27 cellular contexts compared by ENCODE assay signal in the genomic region with DNA sequence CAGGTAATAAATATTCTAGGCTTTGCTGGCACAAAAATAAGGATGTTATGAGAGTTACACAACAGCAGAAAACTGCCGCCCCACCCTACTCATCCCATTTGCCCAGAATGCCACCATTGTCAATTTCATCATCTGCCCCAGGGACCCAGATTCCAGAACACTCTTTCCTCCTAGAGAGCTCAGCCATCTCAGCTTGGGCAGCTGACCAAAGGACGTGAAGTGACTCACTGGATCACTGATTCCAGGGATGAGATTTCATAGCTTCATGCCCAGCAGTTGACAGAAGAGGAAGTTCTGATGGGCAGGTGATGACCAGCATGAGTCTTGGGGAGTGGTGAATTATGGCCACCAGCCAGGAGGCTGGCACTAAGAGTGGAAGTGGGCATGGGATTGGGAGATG.
DNase-seq lines count a peak whose midpoint lies in the region; ATAC-seq, FAIRE-seq and TF ChIP-seq lines count a peak whose summit lies in the region.
"Had no signal": no experiment of that assay in that cellular context is flagged by ENCODE, and none has a peak within 500 bp of the region (broad histone marks: within the 10 kb centered on the region; RNA-seq: fewer than 3 reads in every experiment).

No MANE protein-coding gene starts in this region.

- no peak overlapping the region for H3K23ac ChIP-seq in neuronal stem cell (ENCODE audit: low read depth, low read length, poor library complexity)

- H2BK12ac ChIP-seq in neuronal stem cell (ENCODE audit: low read length), result no peak overlapping the region

- ATAC-seq in GM21390 (IDR thresholded peaks at IDR 0.05; ENCODE audit: unreplicated experiment) (no peak), GM23338 (no peak)
- ATAC-seq: activated CD8-positive, alpha-beta memory T cell treated with anti-CD3 and anti-CD28 coated beads, Interleukin-2, amount 10 ng/mL, durations not matched to agents 7 days and 5 days; effector memory CD8-positive, alpha-beta T cell; heart left ventricle; psoas muscle had no signal

- H3K9ac ChIP-seq in neuronal stem cell (ENCODE audit: low read depth, low read length, poor library complexity), result no peak overlapping the region

- no peak overlapping the region for H2BK120ac ChIP-seq in neuronal stem cell (ENCODE audit: low read depth, low read length)

- H2BK5ac ChIP-seq in neuronal stem cell (ENCODE audit: low read length), result no peak overlapping the region

- H3K9me3 Mint-ChIP-seq in GM23338, result no peaks in the 10 kb centered on the region
- H3K9me3 Mint-ChIP-seq: activated CD4-positive, alpha-beta T cell treated with anti-CD3 and anti-CD28 coated beads, Interleukin-2, amount 10 ng/mL, durations not matched to agents 24 days and 14 days; activated naive CD4-positive, alpha-beta T cell treated with anti-CD3 and anti-CD28 coated beads for 36 hours had no signal

- H3K9me2 ChIP-seq in GM23338 (ENCODE audit: insufficient read depth), result no peaks in the 10 kb centered on the region

- H3K4me1 ChIP-seq in neuronal stem cell (ENCODE audit: control insufficient read depth in 2 of 2, insufficient read depth in 1 of 2, low read depth in 1 of 2, low read length in 2 of 2), result peaks cover 0 to 1% of the 10 kb centered on the region in 2 donors
- no peaks in the 10 kb centered on the region for H3K4me1 ChIP-seq in GM23338 (ENCODE audit: insufficient read depth)
- H3K4me1 ChIP-seq: heart left ventricle, psoas muscle had no signal

- H3K4me2 ChIP-seq in neuronal stem cell (ENCODE audit: insufficient read depth, low read length, poor library complexity, severe bottlenecking) (no peak overlapping the region), GM23338 (no peak overlapping the region)

- in situ Hi-C loops in GM13976 (cut with MboI; ENCODE audit: low sequenced_read_pairs, unreplicated experiment), result no loop called here

- no peaks in the 10 kb centered on the region for H3F3A ChIP-seq in GM23338 (replicated peaks; ENCODE audit: low read depth)

- H3K4me1 Mint-ChIP-seq in GM23338, result no peaks in the 10 kb centered on the region
- H3K4me1 Mint-ChIP-seq: activated CD4-positive, alpha-beta T cell treated with anti-CD3 and anti-CD28 coated beads, Interleukin-2, amount 10 ng/mL, durations not matched to agents 24 days and 14 days; activated CD8-positive, alpha-beta memory T cell treated with anti-CD3 and anti-CD28 coated beads, Interleukin-2, amount 10 ng/mL, durations not matched to agents 7 days and 5 days had no signal

- no CpG with 5 or more reads among the region's 2 CpGs for WGBS in neuronal stem cell (ENCODE audit: extremely low coverage in 2 of 2, insufficient read length in 2 of 2, insufficient replicate concordance in 1 of 2), 2 donors

- no peak overlapping the region for H3K4me3 ChIP-seq in bronchial epithelial cell (ENCODE audit: low read depth, low read length)
- no peak overlapping the region for H3K4me3 ChIP-seq in neuronal stem cell (ENCODE audit: low read length in 2 of 2)
- H3K4me3 ChIP-seq in GM23338, result no peak overlapping the region
- H3K4me3 ChIP-seq: cardiac muscle cell, coronary artery, heart left ventricle, psoas muscle had no signal

- no peaks in the 10 kb centered on the region for H3K9me3 ChIP-seq in neuronal stem cell (replicated peaks in 1 of 2; ENCODE audit: control insufficient read depth in 2 of 2, insufficient read depth in 1 of 2, low read depth in 1 of 2, low read length in 2 of 2)
- H3K9me3 ChIP-seq: heart left ventricle, neutrophil, psoas muscle had no signal

- no peaks in the 10 kb centered on the region for H3K79me2 ChIP-seq in GM23338 (replicated peaks; ENCODE audit: insufficient read depth)

- no peak overlapping the region for H3K4ac ChIP-seq in neuronal stem cell (ENCODE audit: low read length)

- H2BK15ac ChIP-seq in neuronal stem cell (ENCODE audit: low read length), result no peak overlapping the region

- H4K91ac ChIP-seq in neuronal stem cell (ENCODE audit: low read depth, low read length, poor library complexity), result no peak overlapping the region

- no peak for TF ChIP-seq CTCF in bronchial epithelial cell (IDR thresholded peaks at IDR 0.05; ENCODE audit: insufficient read depth, low read length, severe bottlenecking)
- no peak for TF ChIP-seq CTCF in GM13976 (IDR thresholded peaks at IDR 0.05; ENCODE audit: borderline replicate concordance, control extremely low read depth, extremely low read depth, insufficient read depth, missing control alignments)
- TF ChIP-seq CTCF in GM23338 (conservative IDR thresholded peaks at IDR 0.05; ENCODE audit: low read depth in 2 of 2), result no peak

- H2AFZ ChIP-seq in neuronal stem cell (ENCODE audit: low read length) (no peak overlapping the region), GM23338 (no peak overlapping the region)

- DNase-seq in A172 (ENCODE audit: low spot score) (peak; percentile 30), HT1080 (ENCODE audit: low read depth) (peak; percentile 23), bronchial epithelial cell (ENCODE audit: low read depth) (peak; percentile 70), neuronal stem cell (ENCODE audit: low spot score) (no peak), GM13976 (ENCODE audit: low spot score) (no peak), SHP77 (lab: John Stamatoyannopoulos, UW) (no peak), GM23338 (ENCODE audit: low spot score) (no peak)
- DNase-seq: ACHN; activated CD4-positive, alpha-beta T cell treated with anti-CD3 and anti-CD28 coated beads, Interleukin-2, amount 10 ng/mL, durations not matched to agents 24 days and 14 days; activated CD8-positive, alpha-beta memory T cell treated with anti-CD3 and anti-CD28 coated beads, Interleukin-2, amount 10 ng/mL, durations not matched to agents 7 days and 5 days; activated naive CD4-positive, alpha-beta T cell treated with anti-CD3 and anti-CD28 coated beads for 36 hours; effector memory CD8-positive, alpha-beta T cell; heart left ventricle; KG1; mesenchymal stem cell; NCI-H526 treated with DMSO at 0.1 percent for 48 hours; small intestine; stimulated activated CD4-positive, alpha-beta T cell treated with anti-CD3 and anti-CD28 coated beads, Interleukin-2, amount 100 ng/mL, for 24 hours had no signal

- no peak overlapping the region for H3K4me3 Mint-ChIP-seq in GM23338
- H3K4me3 Mint-ChIP-seq: activated CD4-positive, alpha-beta T cell treated with anti-CD3 and anti-CD28 coated beads, Interleukin-2, amount 10 ng/mL, durations not matched to agents 24 days and 14 days; activated CD8-positive, alpha-beta memory T cell treated with anti-CD3 and anti-CD28 coated beads, Interleukin-2, amount 10 ng/mL, durations not matched to agents 7 days and 5 days; activated naive CD4-positive, alpha-beta T cell treated with anti-CD3 and anti-CD28 coated beads for 36 hours; effector memory CD8-positive, alpha-beta T cell had no signal

- no peaks in the 10 kb centered on the region for H4K20me1 ChIP-seq in GM23338 (replicated peaks; ENCODE audit: insufficient read depth)

- no peak overlapping the region for H3K27ac Mint-ChIP-seq in GM23338
- H3K27ac Mint-ChIP-seq: activated CD4-positive, alpha-beta T cell treated with anti-CD3 and anti-CD28 coated beads, Interleukin-2, amount 10 ng/mL, durations not matched to agents 24 days and 14 days; activated CD8-positive, alpha-beta memory T cell treated with anti-CD3 and anti-CD28 coated beads, Interleukin-2, amount 10 ng/mL, durations not matched to agents 7 days and 5 days; activated naive CD4-positive, alpha-beta T cell treated with anti-CD3 and anti-CD28 coated beads for 36 hours; effector memory CD8-positive, alpha-beta T cell had no signal

- no peak overlapping the region for H4K8ac ChIP-seq in neuronal stem cell (ENCODE audit: low read depth, low read length)

- peak; percentile 13 for FAIRE-seq in bronchial epithelial cell (lab: Jason Lieb, UNC)
- FAIRE-seq: D721Med, HTR-8/SVneo, small intestine had no signal

- H3K27me3 ChIP-seq in bronchial epithelial cell (ENCODE audit: control insufficient read depth, insufficient read depth, low read length), result no peaks in the 10 kb centered on the region
- H3K27me3 ChIP-seq in neuronal stem cell (ENCODE audit: control insufficient read depth in 3 of 3, insufficient read depth in 3 of 3, low read depth in 1 of 3, low read length in 3 of 3), result no peaks in the 10 kb centered on the region
- H3K27me3 ChIP-seq in GM23338 (ENCODE audit: insufficient read depth), result no peaks in the 10 kb centered on the region
- H3K27me3 ChIP-seq: cardiac muscle cell, heart left ventricle, neutrophil had no signal

- H2AK5ac ChIP-seq in neuronal stem cell (ENCODE audit: low read depth, low read length), result no peak overlapping the region

- no peaks in the 10 kb centered on the region for H3K79me1 ChIP-seq in neuronal stem cell (ENCODE audit: low read depth, low read length)

- H3K36me3 ChIP-seq in bronchial epithelial cell (ENCODE audit: control insufficient read depth, insufficient read depth, low read length) (no peaks in the 10 kb centered on the region), neuronal stem cell (replicated peaks in 1 of 2; ENCODE audit: control insufficient read depth in 2 of 2, insufficient read depth in 2 of 2, low read length in 2 of 2) (no peaks in the 10 kb centered on the region), GM23338 (ENCODE audit: insufficient read depth) (no peaks in the 10 kb centered on the region)
- H3K36me3 ChIP-seq: cardiac muscle cell, heart left ventricle, neutrophil had no signal

- H3K27ac ChIP-seq in neuronal stem cell (replicated peaks; ENCODE audit: low read length), result no peak overlapping the region
- no peak overlapping the region for H3K27ac ChIP-seq in GM23338 (ENCODE audit: low read depth)
- H3K27ac ChIP-seq: C4-2B, cardiac muscle cell, coronary artery, heart left ventricle, neutrophil, psoas muscle, VCaP had no signal

- no peaks in the 10 kb centered on the region for H3K36me3 Mint-ChIP-seq in GM23338 (ENCODE audit: low read depth)
- H3K36me3 Mint-ChIP-seq: activated CD8-positive, alpha-beta memory T cell treated with anti-CD3 and anti-CD28 coated beads, Interleukin-2, amount 10 ng/mL, durations not matched to agents 7 days and 5 days had no signal

- H3K14ac ChIP-seq in neuronal stem cell (ENCODE audit: low read length), result no peak overlapping the region

- peak overlapping the region; percentile 24 for H3K18ac ChIP-seq in neuronal stem cell (ENCODE audit: low read length)

- no peaks in the 10 kb centered on the region for H3K27me3 Mint-ChIP-seq in GM23338 (ENCODE audit: insufficient read depth, low read depth, poor library complexity)
- H3K27me3 Mint-ChIP-seq: activated CD4-positive, alpha-beta T cell treated with anti-CD3 and anti-CD28 coated beads, Interleukin-2, amount 10 ng/mL, durations not matched to agents 24 days and 14 days; activated CD8-positive, alpha-beta memory T cell treated with anti-CD3 and anti-CD28 coated beads, Interleukin-2, amount 10 ng/mL, durations not matched to agents 7 days and 5 days; effector memory CD8-positive, alpha-beta T cell had no signal

Comparison
In these comparisons a context has a peak if more than half of its experiments do, and no peak if none do; other contexts are left out.
1. DNase-seq: peak in A172 (single experiment), HT1080 (single experiment) and bronchial epithelial cell (single experiment); none in neuronal stem cell (single experiment), GM13976 (single experiment), SHP77 (0 of 2) and GM23338 (single experiment).